In the genomic region with DNA sequence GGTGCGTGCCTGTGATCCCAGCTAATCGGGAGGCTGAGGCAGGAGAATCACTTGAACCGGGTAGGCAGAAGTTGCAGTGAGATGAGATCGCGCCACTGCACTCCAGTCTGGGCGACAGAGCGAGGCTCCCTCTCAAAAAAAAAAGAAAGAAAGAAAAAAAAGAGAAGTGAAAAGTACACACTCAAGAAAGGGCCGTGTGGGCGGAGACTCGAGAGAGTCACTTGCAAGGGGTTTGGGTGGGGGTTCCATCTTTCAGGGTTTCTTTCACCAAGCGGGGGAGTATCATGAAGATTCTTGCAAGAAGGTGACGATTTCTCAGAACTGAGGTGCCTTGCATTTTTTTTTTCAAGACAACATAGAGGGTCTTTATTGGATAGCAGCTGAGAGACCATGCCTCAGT, we compare ENCODE assay signal across 20 cellular contexts. TPM values are rescaled to one million over a fixed set of nuclear protein-coding genes. Genes with fewer than 3 reads are reported as not detected.
A peak's percentile ranks its signal among the peaks of the same experiment; 100 is the strongest.
DNase-seq lines count a peak whose midpoint lies in the region; ATAC-seq and TF ChIP-seq lines count a peak whose summit lies in the region.
"Had no signal": no experiment of that assay in that cellular context is flagged by ENCODE, and none has a peak within 500 bp of the region (broad histone marks: within the 10 kb centered on the region; RNA-seq: fewer than 3 reads in every experiment).

No MANE protein-coding gene starts in this region.

- H3K4me1 ChIP-seq in BLaER1 = peaks cover 73% of the 10 kb centered on the region

- H3K36me3 Mint-ChIP-seq in chondrocyte (ENCODE audit: low read depth) = no peaks in the 10 kb centered on the region

- H4K20me1 ChIP-seq in BLaER1 = no peaks in the 10 kb centered on the region

- no peaks in the 10 kb centered on the region for H3K9me3 Mint-ChIP-seq in chondrocyte (ENCODE audit: low read depth)
- H3K9me3 Mint-ChIP-seq: activated naive CD4-positive, alpha-beta T cell treated with anti-CD3 and anti-CD28 coated beads, Interleukin-2, amount 50 U/mL, for 72 hours; activated T-helper 1 cell treated with anti-CD3 and anti-CD28 coated beads, Interleukin-12 subunit alpha, Interleukin-12 subunit beta, Interleukin-2, Interleukin-4 antibody, amounts not matched to agents 30 ng/mL and 10 ng/mL and 1 ng/mL, durations not matched to agents 14 hours and 24 hours and 36 hours; T-helper 2 cell treated with Interferon-gamma antibody and Interleukin-4, amounts not matched to agents 5 μg/mL and 100 μg/mL, for 36 hours had no signal

- no peak overlapping the region for H3K4me3 Mint-ChIP-seq in chondrocyte (ENCODE audit: unreplicated experiment)
- H3K4me3 Mint-ChIP-seq: activated T-helper 1 cell treated with anti-CD3 and anti-CD28 coated beads, Interleukin-12 subunit alpha, Interleukin-12 subunit beta, Interleukin-2, Interleukin-4 antibody, amounts not matched to agents 30 ng/mL and 10 ng/mL and 1 ng/mL, durations not matched to agents 14 hours and 24 hours and 36 hours; T-helper 2 cell treated with Interferon-gamma antibody and Interleukin-4, amounts not matched to agents 5 μg/mL and 100 μg/mL, for 36 hours had no signal

- ATAC-seq in HG02623 (IDR thresholded peaks at IDR 0.05; ENCODE audit: unreplicated experiment) = no peak
- no peak for ATAC-seq in HG02981 (IDR thresholded peaks at IDR 0.05; ENCODE audit: unreplicated experiment)
- ATAC-seq: activated naive CD4-positive, alpha-beta T cell treated with anti-CD3 and anti-CD28 coated beads, Interleukin-2, amount 50 U/mL, for 72 hours; body of pancreas had no signal

- TF ChIP-seq CTCF in GM10266 (IDR thresholded peaks at IDR 0.05; ENCODE audit: control insufficient read depth, insufficient read depth, low read depth, missing control alignments) (no peak), NB4 (IDR thresholded peaks at IDR 0.05; ENCODE audit: low read depth, low read length) (no peak), chondrocyte (IDR thresholded peaks at IDR 0.05) (no peak)

- peak; percentile 86 for DNase-seq in GM10266 (ENCODE audit: extremely low spot score)
- DNase-seq in NB4 (ENCODE audit: low read depth) = peak; percentile 45
- peak; percentile 39 for DNase-seq in chondrocyte (ENCODE audit: low spot score)
- no peak for DNase-seq in NOMO-1 treated with DMSO at 0.1 percent for 48 hours (lab: John Stamatoyannopoulos, UW; ENCODE audit: unreplicated experiment)
- DNase-seq: body of pancreas, DMS79, IMR-90, mesenchymal stem cell, MG63, NCI-H187, NCI-H2227 treated with DMSO at 0.1 percent for 48 hours, SK-N-SH had no signal

- no peak overlapping the region for H3K27ac ChIP-seq in BLaER1
- H3K27ac ChIP-seq: body of pancreas, thoracic aorta had no signal

- no peaks in the 10 kb centered on the region for H3K9me3 ChIP-seq in BLaER1
- H3K9me3 ChIP-seq: body of pancreas, MG63, SK-N-SH, thoracic aorta had no signal

- no peak overlapping the region for H3K27ac Mint-ChIP-seq in chondrocyte (ENCODE audit: unreplicated experiment)
- H3K27ac Mint-ChIP-seq: T-helper 2 cell treated with Interferon-gamma antibody and Interleukin-4, amounts not matched to agents 5 μg/mL and 100 μg/mL, for 36 hours had no signal

- no peak for TF ChIP-seq POLR2A in NB4 (IDR thresholded peaks at IDR 0.05; ENCODE audit: extremely low read depth, insufficient read length)

- H3K4me3 ChIP-seq in BLaER1 (no peak overlapping the region), NB4 (ENCODE audit: low read depth, low read length) (no peak overlapping the region)
- H3K4me3 ChIP-seq: body of pancreas, MG63, thoracic aorta had no signal

- no peaks in the 10 kb centered on the region for H3K36me3 ChIP-seq in BLaER1
- H3K36me3 ChIP-seq: MG63, thoracic aorta had no signal

- peak overlapping the region; percentile 37 for H3K4me2 ChIP-seq in BLaER1
- H3K4me2 ChIP-seq: SK-N-SH had no signal

- H3K9ac ChIP-seq in BLaER1 = no peak overlapping the region
- H3K9ac ChIP-seq: SK-N-SH had no signal

- H3K27me3 Mint-ChIP-seq in chondrocyte (ENCODE audit: low read depth) = no peaks in the 10 kb centered on the region

- peaks cover 15% of the 10 kb centered on the region for H3K4me1 Mint-ChIP-seq in chondrocyte (ENCODE audit: low read depth)

- H3K27me3 ChIP-seq in BLaER1 = no peaks in the 10 kb centered on the region
- H3K27me3 ChIP-seq: body of pancreas, MG63 had no signal

RNA-seq across cellular contexts. Expression of a gene that starts 4.0 kb away (rescaled TPM):
- total RNA-seq in chondrocyte = not detected in 3 replicates
- total RNA-seq: activated naive CD4-positive, alpha-beta T cell treated with anti-CD3 and anti-CD28 coated beads, Interleukin-2, amount 50 U/mL, for 72 hours; activated T-helper 1 cell treated with anti-CD3 and anti-CD28 coated beads, Interleukin-12 subunit alpha, Interleukin-12 subunit beta, Interleukin-2, Interleukin-4 antibody, amounts not matched to agents 30 ng/mL and 10 ng/mL and 1 ng/mL, durations not matched to agents 14 hours and 24 hours and 36 hours; body of pancreas; glomerular endothelial cell; IMR-90; thoracic aorta had no signal

RNA-seq across cellular contexts. Expression of a gene that starts 4.3 kb away (rescaled TPM):
- total RNA-seq in chondrocyte = 100 to 109 TPM (median 107 TPM) in 3 replicates

RNA-seq across cellular contexts. Expression of a gene that starts 10.5 kb away (rescaled TPM):
- 1.0 to 3.3 TPM (median 1.6 TPM) in 3 replicates for total RNA-seq in chondrocyte

RNA-seq across cellular contexts. Expression of a gene that starts 14.4 kb away (rescaled TPM):
- total RNA-seq in chondrocyte = 35.6 to 49.5 TPM (median 49.4 TPM) in 3 replicates

RNA-seq across cellular contexts. Expression of a gene that starts 17.3 kb away (rescaled TPM):
- total RNA-seq in chondrocyte = 377 to 394 TPM (median 392 TPM) in 3 replicates
